25 cellular contexts compared by ENCODE assay signal in the genomic region with DNA sequence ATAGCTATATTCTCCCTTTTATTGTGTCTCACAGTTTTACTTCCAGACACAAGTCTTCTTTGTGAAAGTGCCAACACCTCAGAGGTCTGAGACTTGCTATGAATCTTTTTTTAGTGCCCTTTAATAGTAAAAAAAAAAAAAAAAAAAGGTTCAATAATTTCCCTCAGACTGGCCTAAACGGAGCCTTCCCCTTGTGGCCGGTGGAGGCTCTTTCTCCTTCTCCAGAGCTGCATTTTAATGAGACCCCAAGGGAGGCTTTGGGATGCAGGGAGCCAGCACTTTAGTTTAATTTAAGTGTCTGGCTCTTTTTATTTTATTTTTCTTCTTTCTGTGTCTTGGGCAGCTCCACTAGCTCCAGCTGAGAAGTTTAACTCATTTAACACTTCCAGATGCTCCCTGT.
"Had no signal": no experiment of that assay in that cellular context is flagged by ENCODE, and none has a peak within 500 bp of the region (broad histone marks: within the 10 kb centered on the region; RNA-seq: fewer than 3 reads in every experiment).

No MANE protein-coding gene starts in this region.

- H3K4me2 ChIP-seq: smooth muscle cell had no signal

- H3K27me3 Mint-ChIP-seq: progenitor cell of endocrine pancreas had no signal

- DNase-seq: hypothalamus; immature natural killer cell; kidney; left colon; left lung; lower lobe of right lung; mammary epithelial cell; mesenchymal stem cell; naive B cell; natural killer cell; nephron progenitor cell; ovary; right lobe of liver; stimulated activated CD4-positive, alpha-beta T cell treated with anti-CD3 and anti-CD28 coated beads, Interleukin-1b, Interleukin-23, amount 100 ng/mL, for 48 hours; stimulated activated CD4-positive, alpha-beta T cell treated with anti-CD3 and anti-CD28 coated beads, Interleukin-2, amount 100 ng/mL, for 48 hours; stimulated activated naive B cell treated with anti-CD40 and anti-IgM and Interleukin-4, amounts not matched to agents 10 μg/mL and 1 μg/mL and 100 μg/mL, for 72 hours; stimulated activated naive CD8-positive, alpha-beta T cell treated with anti-CD3 and anti-CD28 coated beads, Interleukin-15, Interleukin-2, amounts not matched to agents 100 U/mL and 50 U/mL, for 24 hours; stomach; testis; thyroid gland; trophoblast cell; uterus had no signal

- H3K4me3 Mint-ChIP-seq: immature natural killer cell; naive B cell; natural killer cell; nephron progenitor cell; stimulated activated naive B cell treated with anti-CD40 and anti-IgM and Interleukin-4, amounts not matched to agents 10 μg/mL and 1 μg/mL and 100 μg/mL, for 72 hours had no signal

- H3K9me3 Mint-ChIP-seq: natural killer cell had no signal

- ATAC-seq: left colon; left lung; lower lobe of right lung; natural killer cell; right lobe of liver; stimulated activated naive B cell treated with anti-CD40 and anti-IgM and Interleukin-4, amounts not matched to agents 10 μg/mL and 1 μg/mL and 100 μg/mL, for 72 hours; stimulated activated naive CD8-positive, alpha-beta T cell treated with anti-CD3 and anti-CD28 coated beads, Interleukin-15, Interleukin-2, amounts not matched to agents 100 U/mL and 50 U/mL, for 24 hours had no signal

- H3K4me1 ChIP-seq: left lung, lower lobe of right lung, right atrium auricular region, right lobe of liver, stomach, testis, thyroid gland, uterus had no signal

- H3K27ac Mint-ChIP-seq: immature natural killer cell; naive B cell; natural killer cell; nephron progenitor cell; progenitor cell of endocrine pancreas; stimulated activated naive B cell treated with anti-CD40 and anti-IgM and Interleukin-4, amounts not matched to agents 10 μg/mL and 1 μg/mL and 100 μg/mL, for 72 hours had no signal

- H3K9me3 ChIP-seq: lower lobe of right lung, ovary, right atrium auricular region, right lobe of liver, testis, thyroid gland, uterus had no signal

- H3K27ac ChIP-seq: left lung, lower lobe of right lung, ovary, right atrium auricular region, right lobe of liver, stomach, testis, thyroid gland, uterus had no signal

- H3K4me1 Mint-ChIP-seq: immature natural killer cell; naive B cell; natural killer cell; stimulated activated naive B cell treated with anti-CD40 and anti-IgM and Interleukin-4, amounts not matched to agents 10 μg/mL and 1 μg/mL and 100 μg/mL, for 72 hours had no signal

- H3K36me3 Mint-ChIP-seq: immature natural killer cell; naive B cell; natural killer cell; stimulated activated naive B cell treated with anti-CD40 and anti-IgM and Interleukin-4, amounts not matched to agents 10 μg/mL and 1 μg/mL and 100 μg/mL, for 72 hours had no signal

- H3K27me3 ChIP-seq: left lung, ovary, right atrium auricular region, right lobe of liver, stomach, testis, thyroid gland, uterus had no signal
